In the genomic region with DNA sequence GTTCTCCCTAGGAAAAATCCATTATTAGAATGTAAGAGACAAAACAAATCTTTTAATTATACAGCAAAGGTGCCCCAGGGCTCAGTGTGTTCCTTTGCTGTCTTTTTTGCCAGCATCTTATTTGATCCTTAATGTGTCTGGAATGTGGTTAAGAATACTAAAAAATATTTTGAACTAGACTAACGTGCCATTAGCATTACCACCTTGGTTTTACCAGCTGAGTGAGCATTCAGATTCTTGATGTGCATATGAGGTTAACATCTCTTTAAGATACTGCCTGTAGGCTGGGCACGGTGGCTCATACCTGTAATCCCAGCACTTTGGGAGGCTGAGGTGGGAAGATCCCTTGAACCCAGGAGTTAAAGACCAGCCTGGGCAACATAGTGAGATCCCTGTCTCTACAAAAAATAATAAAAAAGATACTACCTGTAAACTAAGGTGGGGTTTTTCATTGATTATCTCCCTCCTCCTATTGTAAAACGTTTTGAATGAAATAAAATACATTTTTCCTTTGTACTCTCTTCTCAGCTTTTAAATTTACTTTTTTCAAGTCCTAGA, we compare ENCODE assay signal across 20 cellular contexts.
"Had no signal": no experiment of that assay in that cellular context is flagged by ENCODE, and none has a peak within 500 bp of the region (broad histone marks: within the 10 kb centered on the region; RNA-seq: fewer than 3 reads in every experiment).

No MANE protein-coding gene starts in this region.

- H3K4me3 Mint-ChIP-seq: nephron progenitor cell; stimulated activated naive B cell treated with anti-CD40 and anti-IgM and Interleukin-4, amounts not matched to agents 10 μg/mL and 1 μg/mL and 100 μg/mL, for 72 hours had no signal

- H3K27ac ChIP-seq: epithelial cell of prostate, esophagus muscularis mucosa, gastroesophageal sphincter, parathyroid adenoma, prostate gland, testis, tibial nerve, upper lobe of right lung had no signal

- H3K4me1 ChIP-seq: gastroesophageal sphincter, parathyroid adenoma, prostate gland, testis, upper lobe of right lung had no signal

- H3K27me3 ChIP-seq: esophagus muscularis mucosa, gastroesophageal sphincter, testis, tibial nerve, upper lobe of right lung had no signal

- H3K4me1 Mint-ChIP-seq: nephron progenitor cell had no signal

- H2AFZ ChIP-seq: parathyroid adenoma had no signal

- ATAC-seq: gastroesophageal sphincter; left lobe of liver; naive thymus-derived CD4-positive, alpha-beta T cell; sciatic nerve; stimulated activated naive B cell treated with anti-CD40 and anti-IgM and Interleukin-4, amounts not matched to agents 10 μg/mL and 1 μg/mL and 100 μg/mL, for 72 hours had no signal

- DNase-seq: effector memory CD4-positive, alpha-beta T cell; mammary epithelial cell; naive thymus-derived CD4-positive, alpha-beta T cell; nephron progenitor cell; retina; stimulated activated CD4-positive, alpha-beta T cell treated with anti-CD3 and anti-CD28 coated beads, Interleukin-2, amount 100 ng/mL, for 24 hours; stimulated activated CD4-positive, alpha-beta T cell treated with anti-CD3 and anti-CD28 coated beads, Interleukin-4, amount 100 ng/mL, for 4 hours; stimulated activated naive B cell treated with anti-CD40 and anti-IgM and Interleukin-4, amounts not matched to agents 10 μg/mL and 1 μg/mL and 100 μg/mL, for 72 hours; stimulated activated naive CD8-positive, alpha-beta T cell treated with anti-CD3 and anti-CD28 coated beads, Interleukin-15, amount 100 ng/mL, for 72 hours; testis; upper lobe of right lung had no signal

- H3K4me3 ChIP-seq: esophagus muscularis mucosa, gastroesophageal sphincter, prostate gland, testis, tibial nerve, upper lobe of right lung had no signal

- H3K36me3 ChIP-seq: esophagus muscularis mucosa, gastroesophageal sphincter, prostate gland, upper lobe of right lung had no signal

- H3K9me3 ChIP-seq: esophagus muscularis mucosa, gastroesophageal sphincter, prostate gland, testis, upper lobe of right lung had no signal

- H3K27me3 Mint-ChIP-seq: naive thymus-derived CD4-positive, alpha-beta T cell; stimulated activated naive B cell treated with anti-CD40 and anti-IgM and Interleukin-4, amounts not matched to agents 10 μg/mL and 1 μg/mL and 100 μg/mL, for 72 hours; stimulated activated naive CD8-positive, alpha-beta T cell treated with anti-CD3 and anti-CD28 coated beads, Interleukin-15, amount 100 ng/mL, for 72 hours had no signal

- FAIRE-seq: endometrium had no signal

- H3K27ac Mint-ChIP-seq: nephron progenitor cell; stimulated activated naive B cell treated with anti-CD40 and anti-IgM and Interleukin-4, amounts not matched to agents 10 μg/mL and 1 μg/mL and 100 μg/mL, for 72 hours had no signal

- H3K9ac ChIP-seq: parathyroid adenoma had no signal
